In genomic region chr9:84862786-84863185, GRCh38 we compare ENCODE assay signal across 10 cellular contexts.
DNase-seq lines count a peak whose midpoint lies in the region; ATAC-seq and TF ChIP-seq lines count a peak whose summit lies in the region.
"Had no signal": no experiment of that assay in that cellular context is flagged by ENCODE, and none has a peak within 500 bp of the region (broad histone marks: within the 10 kb centered on the region; RNA-seq: fewer than 3 reads in every experiment).

No MANE protein-coding gene starts in this region.

- peak; percentile 87 for ATAC-seq in upper lobe of right lung

- no peaks in the 10 kb centered on the region for H3K36me3 ChIP-seq in upper lobe of right lung

- no peaks in the 10 kb centered on the region for H3K27me3 ChIP-seq in upper lobe of right lung

- H3K4me1 ChIP-seq in upper lobe of right lung, result peaks cover 5% of the 10 kb centered on the region

- peak overlapping the region; percentile 49 for H3K27ac ChIP-seq in upper lobe of right lung

- H3K4me3 ChIP-seq in astrocyte of the spinal cord (ENCODE audit: low read depth, low read length), result no peak overlapping the region
- H3K4me3 ChIP-seq in upper lobe of right lung, result no peak overlapping the region

- intact Hi-C loops in upper lobe of right lung (cut with DNase I), result no loop called here

- H3K9me3 ChIP-seq in upper lobe of right lung, result no peaks in the 10 kb centered on the region

- no peak for TF ChIP-seq CTCF in astrocyte of the spinal cord (IDR thresholded peaks at IDR 0.05; ENCODE audit: low read depth, low read length)
- no peak for TF ChIP-seq CTCF in upper lobe of right lung (IDR thresholded peaks at IDR 0.05)

- in situ Hi-C loops in astrocyte of the spinal cord (cut with HindIII; ENCODE audit: low sequenced_read_pairs), result no loop called here

- peak; percentile 71 for DNase-seq in HT1080 (ENCODE audit: low read depth)
- peak; percentile 62 for DNase-seq in astrocyte of the spinal cord (ENCODE audit: low read depth, low spot score)
- DNase-seq in iPS DF 19.7 (ENCODE audit: low read depth, low spot score), result peak; percentile 92
- DNase-seq in upper lobe of right lung, result no peak
- DNase-seq in effector CD8-positive, alpha-beta T cell (lab: John Stamatoyannopoulos, UW), result no peak
- no peak for DNase-seq in SIG-M5 (lab: John Stamatoyannopoulos, UW)
- no peak for DNase-seq in activated CD8-positive, alpha-beta memory T cell treated with anti-CD3 and anti-CD28 coated beads, Interleukin-2, amount 50 U/mL, for 48 hours
- DNase-seq: activated gamma-delta T cell treated with Interleukin-2 at 50 U/mL for 16 hours; GF-D8; stimulated activated CD4-positive, alpha-beta T cell treated with anti-CD3 and anti-CD28 coated beads, Interleukin-2, amount 100 ng/mL, for 24 hours had no signal

Comparison
In these comparisons a context has a peak if more than half of its experiments do, and no peak if none do; other contexts are left out.
1. DNase-seq: peak in HT1080 (single experiment), astrocyte of the spinal cord (single experiment) and iPS DF 19.7 (single experiment); none in upper lobe of right lung (single experiment), effector CD8-positive, alpha-beta T cell (single experiment), SIG-M5 (single experiment) and activated CD8-positive, alpha-beta memory T cell treated with anti-CD3 and anti-CD28 coated beads, Interleukin-2, amount 50 U/mL, for 48 hours (single experiment).